Comparison of ENCODE assay signal across 40 cellular contexts in the genomic region with DNA sequence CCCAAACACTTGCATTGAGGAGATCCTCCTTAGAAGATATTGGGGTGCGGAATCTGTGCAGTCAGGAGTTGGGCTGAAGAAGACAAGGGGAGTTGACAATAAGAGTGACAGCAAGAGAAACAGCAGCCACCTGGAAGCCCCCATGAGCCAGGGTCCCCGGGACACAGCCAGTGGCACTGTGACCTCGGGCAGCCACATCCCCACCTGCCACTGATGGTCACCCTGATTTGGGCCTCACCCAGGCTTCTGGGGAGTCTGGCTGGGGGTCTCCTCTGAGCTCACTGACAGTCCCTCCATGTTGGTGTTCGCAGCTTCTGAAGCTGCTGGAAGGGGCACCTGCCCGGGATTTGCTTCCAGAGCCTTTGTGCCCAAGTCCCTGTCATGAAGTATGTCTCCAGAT.
"Had no signal": no experiment of that assay in that cellular context is flagged by ENCODE, and none has a peak within 500 bp of the region (broad histone marks: within the 10 kb centered on the region; RNA-seq: fewer than 3 reads in every experiment).

No MANE protein-coding gene starts in this region.

- FAIRE-seq: astrocyte, bronchial epithelial cell had no signal

- H3K4me1 Mint-ChIP-seq: activated naive CD4-positive, alpha-beta T cell treated with anti-CD3 and anti-CD28 coated beads, Interleukin-2, amount 10 ng/mL, durations not matched to agents 7 days and 5 days; activated naive CD4-positive, alpha-beta T cell treated with anti-CD3 and anti-CD28 coated beads, Interleukin-2, amount 50 U/mL, for 24 hours; activated naive CD8-positive, alpha-beta T cell treated with anti-CD3 and anti-CD28 coated beads for 36 hours; activated naive CD8-positive, alpha-beta T cell treated with anti-CD3 and anti-CD28 coated beads, Interleukin-2, amount 10 ng/mL, durations not matched to agents 7 days and 5 days; activated naive CD8-positive, alpha-beta T cell treated with anti-CD3 and anti-CD28 coated beads, Interleukin-2, amount 50 U/mL, for 24 hours; activated T-helper 17 cell treated with anti-CD3 and anti-CD28 coated beads, Interleukin-2, amount 50 U/mL, for 72 hours; central memory CD8-positive, alpha-beta T cell had no signal

- H3K27me3 Mint-ChIP-seq: activated naive CD4-positive, alpha-beta T cell treated with anti-CD3 and anti-CD28 coated beads, Interleukin-2, amount 50 U/mL, for 24 hours; activated naive CD8-positive, alpha-beta T cell; activated naive CD8-positive, alpha-beta T cell treated with anti-CD3 and anti-CD28 coated beads for 36 hours; activated naive CD8-positive, alpha-beta T cell treated with anti-CD3 and anti-CD28 coated beads, Interleukin-2, amount 50 U/mL, for 24 hours; activated T-cell treated with anti-CD3 and anti-CD28 coated beads, Interleukin-2, amount 50 U/mL, for 24 hours; activated T-helper 17 cell treated with anti-CD3 and anti-CD28 coated beads, Interleukin-2, amount 50 U/mL, for 72 hours; brain; central memory CD8-positive, alpha-beta T cell had no signal

- H3K27ac Mint-ChIP-seq: activated naive CD4-positive, alpha-beta T cell treated with anti-CD3 and anti-CD28 coated beads for 36 hours; activated naive CD4-positive, alpha-beta T cell treated with anti-CD3 and anti-CD28 coated beads, Interleukin-2, amount 10 ng/mL, durations not matched to agents 7 days and 5 days; activated naive CD4-positive, alpha-beta T cell treated with anti-CD3 and anti-CD28 coated beads, Interleukin-2, amount 50 U/mL, for 24 hours; activated naive CD4-positive, alpha-beta T cell treated with anti-CD3 and anti-CD28 coated beads, Interleukin-2, amount 50 U/mL, for 72 hours; activated naive CD8-positive, alpha-beta T cell; activated naive CD8-positive, alpha-beta T cell treated with anti-CD3 and anti-CD28 coated beads for 36 hours; activated naive CD8-positive, alpha-beta T cell treated with anti-CD3 and anti-CD28 coated beads, Interleukin-2, amount 10 ng/mL, durations not matched to agents 7 days and 5 days; activated naive CD8-positive, alpha-beta T cell treated with anti-CD3 and anti-CD28 coated beads, Interleukin-2, amount 50 U/mL, for 24 hours; activated T-cell treated with anti-CD3 and anti-CD28 coated beads, Interleukin-2, amount 50 U/mL, for 24 hours; activated T-cell treated with anti-CD3 and anti-CD28 coated beads, Interleukin-2, amount 50 U/mL, for 72 hours; activated T-helper 1 cell treated with anti-CD3 and anti-CD28 coated beads, Interleukin-12 subunit alpha, Interleukin-12 subunit beta, Interleukin-2, Interleukin-4 antibody, amounts not matched to agents 30 ng/mL and 10 ng/mL and 1 ng/mL, durations not matched to agents 14 hours and 24 hours and 36 hours; activated T-helper 17 cell treated with anti-CD3 and anti-CD28 coated beads, Interleukin-2, amount 50 U/mL, for 72 hours; activated T-helper 2 cell treated with anti-CD3 and anti-CD28 coated beads, Interferon-gamma antibody, Interleukin-2, Interleukin-4, amounts not matched to agents 10 μg/mL and 5 μg/mL and 100 μg/mL, durations not matched to agents 14 hours and 24 hours and 36 hours had no signal

- DNase-seq: activated effector memory CD4-positive, alpha-beta T cell treated with anti-CD3 and anti-CD28 coated beads, Interleukin-2, amount 50 U/mL, for 16 hours; activated effector memory CD4-positive, alpha-beta T cell treated with Interleukin-2 at 50 U/mL for 16 hours; activated gamma-delta T cell; activated gamma-delta T cell treated with Interleukin-2 at 50 U/mL for 16 hours; activated naive CD4-positive, alpha-beta T cell; activated naive CD4-positive, alpha-beta T cell treated with anti-CD3 and anti-CD28 coated beads for 36 hours; activated naive CD4-positive, alpha-beta T cell treated with anti-CD3 and anti-CD28 coated beads, Interleukin-2, amount 10 ng/mL, durations not matched to agents 7 days and 5 days; activated naive CD4-positive, alpha-beta T cell treated with anti-CD3 and anti-CD28 coated beads, Interleukin-2, amount 50 U/mL, for 16 hours; activated naive CD4-positive, alpha-beta T cell treated with Interleukin-2 at 50 U/mL for 16 hours; activated naive CD8-positive, alpha-beta T cell treated with anti-CD3 and anti-CD28 coated beads for 36 hours; activated naive CD8-positive, alpha-beta T cell treated with anti-CD3 and anti-CD28 coated beads, Interleukin-2, amount 10 ng/mL, durations not matched to agents 7 days and 5 days; activated naive CD8-positive, alpha-beta T cell treated with anti-CD3 and anti-CD28 coated beads, Interleukin-2, amount 50 U/mL, for 24 hours; activated T-cell treated with anti-CD3 and anti-CD28 coated beads, Interleukin-2, amount 50 U/mL, for 1 hour; activated T-cell treated with anti-CD3 and anti-CD28 coated beads, Interleukin-2, amount 50 U/mL, for 24 hours; activated T-cell treated with anti-CD3 and anti-CD28 coated beads, Interleukin-2, amount 50 U/mL, for 4 hours; activated T-cell treated with anti-CD3 and anti-CD28 coated beads, Interleukin-2, amount 50 U/mL, for 48 hours; activated T-cell treated with anti-CD3 and anti-CD28 coated beads, Interleukin-2, amount 50 U/mL, for 72 hours; adrenal gland; amniotic stem cell; amygdala; anterior cingulate cortex; aorta; body of pancreas; brain microvascular endothelial cell; caudate nucleus; central memory CD4-positive, alpha-beta T cell; cerebellar nuclear complex had no signal

- H3K36me3 ChIP-seq: adrenal gland, ascending aorta, brain microvascular endothelial cell, breast epithelium, cardiac muscle cell had no signal

- H3K9me3 Mint-ChIP-seq: activated naive CD4-positive, alpha-beta T cell treated with anti-CD3 and anti-CD28 coated beads for 36 hours; activated naive CD4-positive, alpha-beta T cell treated with anti-CD3 and anti-CD28 coated beads, Interleukin-2, amount 10 ng/mL, durations not matched to agents 7 days and 5 days; activated naive CD4-positive, alpha-beta T cell treated with anti-CD3 and anti-CD28 coated beads, Interleukin-2, amount 50 U/mL, for 24 hours; activated naive CD4-positive, alpha-beta T cell treated with anti-CD3 and anti-CD28 coated beads, Interleukin-2, amount 50 U/mL, for 72 hours; activated naive CD8-positive, alpha-beta T cell treated with anti-CD3 and anti-CD28 coated beads for 36 hours; activated naive CD8-positive, alpha-beta T cell treated with anti-CD3 and anti-CD28 coated beads, Interleukin-2, amount 10 ng/mL, durations not matched to agents 7 days and 5 days; activated naive CD8-positive, alpha-beta T cell treated with anti-CD3 and anti-CD28 coated beads, Interleukin-2, amount 50 U/mL, for 24 hours; activated T-cell treated with anti-CD3 and anti-CD28 coated beads, Interleukin-2, amount 50 U/mL, for 24 hours; activated T-cell treated with anti-CD3 and anti-CD28 coated beads, Interleukin-2, amount 50 U/mL, for 4 hours; activated T-cell treated with anti-CD3 and anti-CD28 coated beads, Interleukin-2, amount 50 U/mL, for 72 hours; activated T-helper 1 cell treated with anti-CD3 and anti-CD28 coated beads, Interleukin-12 subunit alpha, Interleukin-12 subunit beta, Interleukin-2, Interleukin-4 antibody, amounts not matched to agents 30 ng/mL and 10 ng/mL and 1 ng/mL, durations not matched to agents 14 hours and 24 hours and 36 hours; activated T-helper 17 cell treated with anti-CD3 and anti-CD28 coated beads, Interleukin-2, amount 50 U/mL, for 72 hours; activated T-helper 2 cell treated with anti-CD3 and anti-CD28 coated beads, Interferon-gamma antibody, Interleukin-2, Interleukin-4, amounts not matched to agents 10 μg/mL and 5 μg/mL and 100 μg/mL, durations not matched to agents 14 hours and 24 hours and 36 hours; central memory CD8-positive, alpha-beta T cell had no signal

- H3K27me3 ChIP-seq: adrenal gland, ascending aorta, body of pancreas, brain microvascular endothelial cell, breast epithelium, cardiac muscle cell had no signal

- H3K36me3 Mint-ChIP-seq: activated naive CD4-positive, alpha-beta T cell treated with anti-CD3 and anti-CD28 coated beads, Interleukin-2, amount 10 ng/mL, durations not matched to agents 7 days and 5 days; activated naive CD4-positive, alpha-beta T cell treated with anti-CD3 and anti-CD28 coated beads, Interleukin-2, amount 50 U/mL, for 24 hours; activated naive CD4-positive, alpha-beta T cell treated with anti-CD3 and anti-CD28 coated beads, Interleukin-2, amount 50 U/mL, for 72 hours; activated naive CD8-positive, alpha-beta T cell; activated naive CD8-positive, alpha-beta T cell treated with anti-CD3 and anti-CD28 coated beads for 36 hours; activated naive CD8-positive, alpha-beta T cell treated with anti-CD3 and anti-CD28 coated beads, Interleukin-2, amount 10 ng/mL, durations not matched to agents 7 days and 5 days; brain had no signal

- ATAC-seq: activated naive CD4-positive, alpha-beta T cell treated with anti-CD3 and anti-CD28 coated beads, Interleukin-2, amount 50 U/mL, for 72 hours; activated naive CD8-positive, alpha-beta T cell treated with anti-CD3 and anti-CD28 coated beads, Interleukin-2, amount 50 U/mL, for 24 hours; activated T-cell treated with anti-CD3 and anti-CD28 coated beads, Interleukin-2, amount 50 U/mL, for 4 hours; activated T-cell treated with anti-CD3 and anti-CD28 coated beads, Interleukin-2, amount 50 U/mL, for 72 hours; activated T-helper 17 cell treated with anti-CD3 and anti-CD28 coated beads, Interleukin-2, amount 50 U/mL, for 72 hours; body of pancreas had no signal

- H3K27ac ChIP-seq: adrenal gland, ascending aorta, body of pancreas, brain microvascular endothelial cell, breast epithelium, cardiac muscle cell had no signal

- H3K4me3 ChIP-seq: adrenal gland, ascending aorta, body of pancreas, breast epithelium, cardiac muscle cell had no signal

- H3K9me3 ChIP-seq: adrenal gland, ascending aorta, body of pancreas, breast epithelium had no signal

- H3K4me3 Mint-ChIP-seq: activated naive CD4-positive, alpha-beta T cell treated with anti-CD3 and anti-CD28 coated beads for 36 hours; activated naive CD4-positive, alpha-beta T cell treated with anti-CD3 and anti-CD28 coated beads, Interleukin-2, amount 10 ng/mL, durations not matched to agents 7 days and 5 days; activated naive CD4-positive, alpha-beta T cell treated with anti-CD3 and anti-CD28 coated beads, Interleukin-2, amount 50 U/mL, for 24 hours; activated naive CD8-positive, alpha-beta T cell; activated naive CD8-positive, alpha-beta T cell treated with anti-CD3 and anti-CD28 coated beads for 36 hours; activated naive CD8-positive, alpha-beta T cell treated with anti-CD3 and anti-CD28 coated beads, Interleukin-2, amount 10 ng/mL, durations not matched to agents 7 days and 5 days; activated naive CD8-positive, alpha-beta T cell treated with anti-CD3 and anti-CD28 coated beads, Interleukin-2, amount 50 U/mL, for 24 hours; activated T-cell treated with anti-CD3 and anti-CD28 coated beads, Interleukin-2, amount 50 U/mL, for 24 hours; activated T-cell treated with anti-CD3 and anti-CD28 coated beads, Interleukin-2, amount 50 U/mL, for 4 hours; activated T-cell treated with anti-CD3 and anti-CD28 coated beads, Interleukin-2, amount 50 U/mL, for 72 hours; activated T-helper 1 cell treated with anti-CD3 and anti-CD28 coated beads, Interleukin-12 subunit alpha, Interleukin-12 subunit beta, Interleukin-2, Interleukin-4 antibody, amounts not matched to agents 30 ng/mL and 10 ng/mL and 1 ng/mL, durations not matched to agents 14 hours and 24 hours and 36 hours; activated T-helper 17 cell treated with anti-CD3 and anti-CD28 coated beads, Interleukin-2, amount 50 U/mL, for 72 hours; brain; central memory CD8-positive, alpha-beta T cell had no signal

- H3K4me1 ChIP-seq: adrenal gland, ascending aorta, body of pancreas, breast epithelium had no signal
